ENCODE assay signal across 2 cellular contexts in the genomic region with DNA sequence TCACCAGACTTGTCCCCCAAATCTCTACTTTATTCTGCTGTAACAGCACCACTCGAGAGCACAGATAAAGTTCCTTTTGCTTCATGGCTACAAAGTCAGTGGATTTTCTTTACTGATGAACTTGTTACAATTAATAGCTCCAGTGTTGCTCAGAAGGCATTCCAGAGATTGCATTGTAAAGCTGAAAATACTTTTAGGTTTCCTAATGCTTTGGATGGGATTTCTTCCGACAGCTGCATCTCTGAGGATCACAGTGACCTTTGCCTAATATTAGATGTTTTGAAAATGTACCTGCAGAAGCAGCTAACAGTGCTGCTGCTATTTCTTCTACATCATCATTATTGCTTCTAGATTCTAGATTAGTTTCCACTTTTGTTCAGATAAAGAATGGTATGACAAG.
TF ChIP-seq lines count a peak whose summit lies in the region.

No MANE protein-coding gene starts in this region.

TF ChIP-seq in IMR-90, 13 proteins besides CTCF, POLR2A, EP300 and RAD21:
- no peak for TF ChIP-seq CHD1 (IDR thresholded peaks at IDR 0.05; ENCODE audit: low read depth, low read length)
- no peak for TF ChIP-seq FOS (IDR thresholded peaks at IDR 0.05; ENCODE audit: low read depth, low read length)
- TF ChIP-seq MXI1 (IDR thresholded peaks at IDR 0.05; ENCODE audit: borderline replicate concordance, low read depth, low read length) = no peak
- TF ChIP-seq MAZ (IDR thresholded peaks at IDR 0.05; ENCODE audit: borderline replicate concordance, low read depth, low read length) = no peak
- no peak for TF ChIP-seq BHLHE40 (IDR thresholded peaks at IDR 0.05; ENCODE audit: low read depth, low read length)
- TF ChIP-seq RCOR1 (IDR thresholded peaks at IDR 0.05; ENCODE audit: insufficient replicate concordance, low read length) = no peak
- TF ChIP-seq ELK1 (IDR thresholded peaks at IDR 0.05; ENCODE audit: borderline replicate concordance, low read depth, low read length) = no peak
- TF ChIP-seq RFX5 (IDR thresholded peaks at IDR 0.05; ENCODE audit: low read depth, low read length) = no peak
- TF ChIP-seq, protein P1, sequence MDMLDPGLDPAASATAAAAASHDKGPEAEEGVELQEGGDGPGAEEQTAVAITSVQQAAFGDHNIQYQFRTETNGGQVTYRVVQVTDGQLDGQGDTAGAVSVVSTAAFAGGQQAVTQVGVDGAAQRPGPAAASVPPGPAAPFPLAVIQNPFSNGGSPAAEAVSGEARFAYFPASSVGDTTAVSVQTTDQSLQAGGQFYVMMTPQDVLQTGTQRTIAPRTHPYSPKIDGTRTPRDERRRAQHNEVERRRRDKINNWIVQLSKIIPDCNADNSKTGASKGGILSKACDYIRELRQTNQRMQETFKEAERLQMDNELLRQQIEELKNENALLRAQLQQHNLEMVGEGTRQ (IDR thresholded peaks at IDR 0.05; ENCODE audit: low read depth, low read length) = no peak
- no peak for TF ChIP-seq SMC3 (IDR thresholded peaks at IDR 0.05; ENCODE audit: low read depth, low read length)
- no peak for TF ChIP-seq CEBPB (IDR thresholded peaks at IDR 0.05; ENCODE audit: low read depth, low read length)
- no peak for TF ChIP-seq MAFK (IDR thresholded peaks at IDR 0.05; ENCODE audit: low read depth, low read length)
- no peak for TF ChIP-seq NFE2L2 (IDR thresholded peaks at IDR 0.05; ENCODE audit: low read depth, low read length)

TF ChIP-seq in SK-N-SH treated with all-trans-retinoic acid at 6 μM for 48 hours, 23 proteins besides CTCF, POLR2A, EP300 and RAD21:
- TF ChIP-seq POU6F1 (CRISPR knock-in tag; IDR thresholded peaks at IDR 0.05; ENCODE audit: borderline replicate concordance, low read depth) (no peak), ARNTL (CRISPR knock-in tag; IDR thresholded peaks at IDR 0.05; ENCODE audit: borderline replicate concordance, low read depth) (no peak)
